ENCODE assay signal across 35 cellular contexts in the genomic region with DNA sequence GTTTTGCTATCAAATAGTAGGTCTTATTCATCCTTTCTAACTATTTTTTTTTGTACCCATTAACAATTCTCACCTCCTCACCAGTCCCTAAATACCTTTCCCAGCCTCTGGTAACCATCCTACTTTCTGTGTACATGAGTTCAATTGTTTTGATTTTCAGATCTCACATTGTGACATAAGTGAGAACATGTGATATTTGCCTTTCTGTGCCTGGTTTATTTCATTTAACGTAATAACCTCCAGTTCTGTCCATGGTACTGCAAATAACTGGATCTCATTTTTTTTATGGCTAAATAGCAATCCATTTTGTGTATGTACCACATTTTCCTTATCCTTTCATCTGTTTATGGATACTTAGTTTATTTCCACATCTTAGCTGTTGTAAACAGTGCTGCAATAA.
"Had no signal": no experiment of that assay in that cellular context is flagged by ENCODE, and none has a peak within 500 bp of the region (broad histone marks: within the 10 kb centered on the region; RNA-seq: fewer than 3 reads in every experiment).

No MANE protein-coding gene starts in this region.

- ATAC-seq: activated CD8-positive, alpha-beta T cell treated with anti-CD3 and anti-CD28 coated beads for 36 hours; activated naive CD4-positive, alpha-beta T cell treated with anti-CD3 and anti-CD28 coated beads, Interleukin-2, amount 50 U/mL, for 72 hours; activated T-cell treated with anti-CD3 and anti-CD28 coated beads, Interleukin-2, amount 50 U/mL, for 4 hours; activated T-cell treated with anti-CD3 and anti-CD28 coated beads, Interleukin-2, amount 50 U/mL, for 72 hours; activated T-helper 17 cell treated with anti-CD3 and anti-CD28 coated beads, Interleukin-2, amount 50 U/mL, for 72 hours; body of pancreas had no signal

- H3K4me1 ChIP-seq: adrenal gland, body of pancreas, breast epithelium had no signal

- H3K27ac ChIP-seq: adrenal gland, body of pancreas, brain microvascular endothelial cell, breast epithelium, VCaP had no signal

- H3K36me3 ChIP-seq: adrenal gland, brain microvascular endothelial cell, breast epithelium had no signal

- H3K27me3 ChIP-seq: adrenal gland, body of pancreas, brain microvascular endothelial cell, breast epithelium had no signal

- H3K27ac Mint-ChIP-seq: activated B cell treated with CpG ODN at 0.5 μM for 24 hours; activated CD4-positive, alpha-beta memory T cell treated with anti-CD3 and anti-CD28 coated beads for 36 hours; activated CD4-positive, alpha-beta T cell treated with anti-CD3 and anti-CD28 coated beads, Interleukin-2, amount 10 ng/mL, durations not matched to agents 24 days and 14 days; activated CD8-positive, alpha-beta T cell treated with anti-CD3 and anti-CD28 coated beads for 36 hours; activated naive CD4-positive, alpha-beta T cell treated with anti-CD3 and anti-CD28 coated beads for 36 hours; activated naive CD4-positive, alpha-beta T cell treated with anti-CD3 and anti-CD28 coated beads, Interleukin-2, amount 50 U/mL, for 72 hours; activated naive CD8-positive, alpha-beta T cell treated with anti-CD3 and anti-CD28 coated beads for 36 hours; activated T-cell treated with anti-CD3 and anti-CD28 coated beads, Interleukin-2, amount 50 U/mL, for 72 hours; activated T-helper 1 cell treated with anti-CD3 and anti-CD28 coated beads, Interleukin-12 subunit alpha, Interleukin-12 subunit beta, Interleukin-2, Interleukin-4 antibody, amounts not matched to agents 30 ng/mL and 10 ng/mL and 1 ng/mL, durations not matched to agents 14 hours and 24 hours and 36 hours; activated T-helper 17 cell treated with anti-CD3 and anti-CD28 coated beads, Interleukin-2, amount 50 U/mL, for 72 hours; T-helper 2 cell treated with Interferon-gamma antibody and Interleukin-4, amounts not matched to agents 5 μg/mL and 100 μg/mL, for 36 hours had no signal

- DNase-seq: activated B cell treated with CpG ODN at 0.5 μM for 24 hours; activated CD4-positive, alpha-beta memory T cell treated with anti-CD3 and anti-CD28 coated beads for 36 hours; activated CD4-positive, alpha-beta T cell treated with anti-CD3 and anti-CD28 coated beads for 4 hours; activated CD4-positive, alpha-beta T cell treated with anti-CD3 and anti-CD28 coated beads, Interleukin-2, amount 10 ng/mL, durations not matched to agents 24 days and 14 days; activated CD4-positive, alpha-beta T cell treated with anti-CD3 and anti-CD28 coated beads, Interleukin-2, amount 50 U/mL, for 1 hour; activated CD4-positive, alpha-beta T cell treated with anti-CD3 and anti-CD28 coated beads, Interleukin-2, amount 50 U/mL, for 4 hours; activated CD4-positive, CD25-positive, alpha-beta regulatory T cell treated with anti-CD3 and anti-CD28 coated beads, Interleukin-2, amount 50 U/mL, for 72 hours; activated CD8-positive, alpha-beta memory T cell treated with anti-CD3 and anti-CD28 coated beads, Interleukin-2, amount 50 U/mL, for 4 hours; activated CD8-positive, alpha-beta T cell treated with anti-CD3 and anti-CD28 coated beads for 36 hours; activated effector memory CD4-positive, alpha-beta T cell treated with anti-CD3 and anti-CD28 coated beads, Interleukin-2, amount 50 U/mL, for 16 hours; activated gamma-delta T cell treated with Interleukin-2 at 50 U/mL for 16 hours; activated naive CD4-positive, alpha-beta T cell; activated naive CD4-positive, alpha-beta T cell treated with anti-CD3 and anti-CD28 coated beads for 36 hours; activated naive CD4-positive, alpha-beta T cell treated with anti-CD3 and anti-CD28 coated beads, Interleukin-2, amount 50 U/mL, for 16 hours; activated naive CD8-positive, alpha-beta T cell treated with anti-CD3 and anti-CD28 coated beads for 36 hours; activated T-cell treated with anti-CD3 and anti-CD28 coated beads for 4 hours; activated T-cell treated with anti-CD3 and anti-CD28 coated beads, Interleukin-2, amount 50 U/mL, for 1 hour; activated T-cell treated with anti-CD3 and anti-CD28 coated beads, Interleukin-2, amount 50 U/mL, for 4 hours; activated T-cell treated with anti-CD3 and anti-CD28 coated beads, Interleukin-2, amount 50 U/mL, for 72 hours; adrenal gland; amniotic stem cell; aorta; body of pancreas; brain microvascular endothelial cell; central memory CD4-positive, alpha-beta T cell; T-helper 2 cell; T-helper 9 cell had no signal

- FAIRE-seq: astrocyte, TTC549 had no signal

- H3K27me3 Mint-ChIP-seq: activated B cell treated with CpG ODN at 0.5 μM for 24 hours; activated CD4-positive, alpha-beta memory T cell treated with anti-CD3 and anti-CD28 coated beads for 36 hours; activated CD4-positive, alpha-beta T cell treated with anti-CD3 and anti-CD28 coated beads, Interleukin-2, amount 10 ng/mL, durations not matched to agents 24 days and 14 days; activated CD8-positive, alpha-beta T cell treated with anti-CD3 and anti-CD28 coated beads for 36 hours; activated naive CD8-positive, alpha-beta T cell treated with anti-CD3 and anti-CD28 coated beads for 36 hours; activated T-helper 17 cell treated with anti-CD3 and anti-CD28 coated beads, Interleukin-2, amount 50 U/mL, for 72 hours had no signal

- H3K36me3 Mint-ChIP-seq: activated CD4-positive, alpha-beta memory T cell treated with anti-CD3 and anti-CD28 coated beads for 36 hours; activated naive CD4-positive, alpha-beta T cell treated with anti-CD3 and anti-CD28 coated beads, Interleukin-2, amount 50 U/mL, for 72 hours; activated naive CD8-positive, alpha-beta T cell treated with anti-CD3 and anti-CD28 coated beads for 36 hours had no signal

- H3K4me1 Mint-ChIP-seq: activated B cell treated with CpG ODN at 0.5 μM for 24 hours; activated CD4-positive, alpha-beta T cell treated with anti-CD3 and anti-CD28 coated beads, Interleukin-2, amount 10 ng/mL, durations not matched to agents 24 days and 14 days; activated naive CD8-positive, alpha-beta T cell treated with anti-CD3 and anti-CD28 coated beads for 36 hours; activated T-helper 17 cell treated with anti-CD3 and anti-CD28 coated beads, Interleukin-2, amount 50 U/mL, for 72 hours had no signal

- H3K9me3 ChIP-seq: adrenal gland, body of pancreas, breast epithelium had no signal

- H3K4me3 ChIP-seq: adrenal gland, body of pancreas, breast epithelium had no signal

- H3K4me3 Mint-ChIP-seq: activated B cell treated with CpG ODN at 0.5 μM for 24 hours; activated CD4-positive, alpha-beta memory T cell treated with anti-CD3 and anti-CD28 coated beads for 36 hours; activated CD4-positive, alpha-beta T cell treated with anti-CD3 and anti-CD28 coated beads, Interleukin-2, amount 10 ng/mL, durations not matched to agents 24 days and 14 days; activated CD8-positive, alpha-beta T cell treated with anti-CD3 and anti-CD28 coated beads for 36 hours; activated naive CD4-positive, alpha-beta T cell treated with anti-CD3 and anti-CD28 coated beads for 36 hours; activated naive CD8-positive, alpha-beta T cell treated with anti-CD3 and anti-CD28 coated beads for 36 hours; activated T-cell treated with anti-CD3 and anti-CD28 coated beads, Interleukin-2, amount 50 U/mL, for 4 hours; activated T-cell treated with anti-CD3 and anti-CD28 coated beads, Interleukin-2, amount 50 U/mL, for 72 hours; activated T-helper 1 cell treated with anti-CD3 and anti-CD28 coated beads, Interleukin-12 subunit alpha, Interleukin-12 subunit beta, Interleukin-2, Interleukin-4 antibody, amounts not matched to agents 30 ng/mL and 10 ng/mL and 1 ng/mL, durations not matched to agents 14 hours and 24 hours and 36 hours; activated T-helper 17 cell treated with anti-CD3 and anti-CD28 coated beads, Interleukin-2, amount 50 U/mL, for 72 hours; T-helper 2 cell treated with Interferon-gamma antibody and Interleukin-4, amounts not matched to agents 5 μg/mL and 100 μg/mL, for 36 hours had no signal
